Comparison of ENCODE assay signal across 13 cellular contexts in the genomic region with DNA sequence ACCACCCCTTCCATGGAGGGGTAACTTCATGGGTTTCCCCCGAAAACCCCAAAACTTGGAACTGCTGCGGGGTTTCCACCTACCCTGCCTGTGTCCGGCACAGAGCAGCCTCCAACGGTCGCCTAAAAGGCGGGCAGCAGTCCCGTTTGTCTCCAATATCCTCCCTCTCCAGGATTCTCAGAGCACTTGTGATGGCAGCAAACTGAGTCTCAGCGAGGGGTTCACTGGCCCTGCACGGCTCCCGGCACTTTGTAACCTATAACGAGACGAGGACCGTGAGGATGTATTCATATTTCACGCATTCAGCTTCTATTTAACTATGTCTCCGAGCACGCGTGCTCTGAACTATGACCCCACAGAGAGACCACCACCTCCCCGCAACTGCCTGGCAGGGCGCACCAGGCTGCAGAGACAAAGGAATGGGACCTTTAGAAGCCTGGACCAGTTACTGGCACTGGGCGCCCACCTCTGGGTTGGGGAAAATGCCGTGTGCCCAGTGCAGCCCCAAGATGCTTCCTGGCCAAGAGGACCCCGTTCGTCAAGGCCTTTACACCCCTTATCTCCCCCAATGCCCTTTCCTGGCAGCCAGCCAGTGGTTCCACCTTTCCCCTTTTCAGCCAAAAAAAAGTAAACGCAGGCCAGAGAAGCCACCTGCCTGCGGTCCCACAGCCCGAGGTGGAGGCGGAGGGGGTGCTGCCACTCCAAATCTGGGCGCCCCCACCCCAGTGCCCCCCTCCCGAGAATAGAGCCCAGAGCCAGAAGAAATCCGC.
A peak's percentile ranks its signal among the peaks of the same experiment; 100 is the strongest.
DNase-seq lines count a peak whose midpoint lies in the region; ATAC-seq and TF ChIP-seq lines count a peak whose summit lies in the region.
"Had no signal": no experiment of that assay in that cellular context is flagged by ENCODE, and none has a peak within 500 bp of the region (broad histone marks: within the 10 kb centered on the region; RNA-seq: fewer than 3 reads in every experiment).

No MANE protein-coding gene starts in this region.

- H2BK5ac ChIP-seq in neuronal stem cell (ENCODE audit: low read length) = no peak overlapping the region

- no peak overlapping the region for H3K4me3 ChIP-seq in esophagus muscularis mucosa
- H3K4me3 ChIP-seq in neuronal stem cell (ENCODE audit: low read length in 2 of 2) = no peak overlapping the region
- H3K4me3 ChIP-seq in esophagus squamous epithelium = no peak overlapping the region

- no peak overlapping the region for H2BK12ac ChIP-seq in neuronal stem cell (ENCODE audit: low read length)

- TF ChIP-seq POLR2A in esophagus muscularis mucosa (IDR thresholded peaks at IDR 0.05; ENCODE audit: low read depth) (no peak), esophagus squamous epithelium (IDR thresholded peaks at IDR 0.05) (no peak)

- H3K27me3 Mint-ChIP-seq in natural killer cell (ENCODE audit: low read depth in 2 of 2) = peaks cover 43% of the 10 kb centered on the region in 2 donors
- H3K27me3 Mint-ChIP-seq in natural killer cell treated with Interleukin-12 subunit alpha and Interleukin-12 subunit beta and Interleukin-15 and Interleukin-18, amount 100 ng/mL, for 72 hours = peaks cover 35 to 43% of the 10 kb centered on the region in 2 donors

- H3K4me3 Mint-ChIP-seq in natural killer cell = no peak overlapping the region
- H3K4me3 Mint-ChIP-seq in natural killer cell treated with Interleukin-12 subunit alpha and Interleukin-12 subunit beta and Interleukin-15 and Interleukin-18, amount 100 ng/mL, for 72 hours = no peak overlapping the region
- H3K4me3 Mint-ChIP-seq: activated naive CD4-positive, alpha-beta T cell treated with anti-CD3 and anti-CD28 coated beads for 36 hours had no signal

- H3K36me3 ChIP-seq in esophagus muscularis mucosa = no peaks in the 10 kb centered on the region
- no peaks in the 10 kb centered on the region for H3K36me3 ChIP-seq in neuronal stem cell (replicated peaks in 1 of 2; ENCODE audit: control insufficient read depth in 2 of 2, insufficient read depth in 2 of 2, low read length in 2 of 2)
- H3K36me3 ChIP-seq in esophagus squamous epithelium = no peaks in the 10 kb centered on the region

- H3K9ac ChIP-seq in neuronal stem cell (ENCODE audit: low read depth, low read length, poor library complexity) = no peak overlapping the region

- no peak overlapping the region for H2BK120ac ChIP-seq in neuronal stem cell (ENCODE audit: low read depth, low read length)

- no peaks in the 10 kb centered on the region for H3K79me1 ChIP-seq in neuronal stem cell (ENCODE audit: low read depth, low read length)

- H4K8ac ChIP-seq in neuronal stem cell (ENCODE audit: low read depth, low read length) = no peak overlapping the region

- no peak overlapping the region for H2AFZ ChIP-seq in neuronal stem cell (ENCODE audit: low read length)

- DNase-seq in natural killer cell (peak; percentile 11), esophagus muscularis mucosa (ENCODE audit: extremely low spot score) (peak; percentile 62), neuronal stem cell (ENCODE audit: low spot score) (no peak), esophagus squamous epithelium (lab: John Stamatoyannopoulos, UW) (no peak), NCI-H1048 (lab: John Stamatoyannopoulos, UW) (no peak)
- no peak for DNase-seq in natural killer cell treated with Interleukin-12 subunit alpha and Interleukin-12 subunit beta and Interleukin-15 and Interleukin-18, amount 100 ng/mL, for 72 hours (ENCODE audit: low spot score)
- DNase-seq: activated naive CD4-positive, alpha-beta T cell treated with anti-CD3 and anti-CD28 coated beads for 36 hours; HCEC 1CT; NCI-H2081; NCI-H748 treated with DMSO at 0.1 percent for 48 hours; Right ventricle myocardium superior had no signal

- H3K18ac ChIP-seq in neuronal stem cell (ENCODE audit: low read length) = peak overlapping the region; percentile 48

- H3K9me3 ChIP-seq in esophagus muscularis mucosa (no peaks in the 10 kb centered on the region), neuronal stem cell (replicated peaks in 1 of 2; ENCODE audit: control insufficient read depth in 2 of 2, insufficient read depth in 1 of 2, low read depth in 1 of 2, low read length in 2 of 2) (no peaks in the 10 kb centered on the region), esophagus squamous epithelium (no peaks in the 10 kb centered on the region)

- no peak for TF ChIP-seq EP300 in esophagus muscularis mucosa (IDR thresholded peaks at IDR 0.05)

- no peak overlapping the region for H4K91ac ChIP-seq in neuronal stem cell (ENCODE audit: low read depth, low read length, poor library complexity)

- H3K27ac Mint-ChIP-seq in natural killer cell = no peak overlapping the region
- H3K27ac Mint-ChIP-seq in natural killer cell treated with Interleukin-12 subunit alpha and Interleukin-12 subunit beta and Interleukin-15 and Interleukin-18, amount 100 ng/mL, for 72 hours = no peak overlapping the region
- H3K27ac Mint-ChIP-seq: activated naive CD4-positive, alpha-beta T cell treated with anti-CD3 and anti-CD28 coated beads for 36 hours had no signal

- H3K27ac ChIP-seq in esophagus muscularis mucosa (replicated peaks in 1 of 4) (no peak overlapping the region), neuronal stem cell (replicated peaks; ENCODE audit: low read length) (no peak overlapping the region), esophagus squamous epithelium (no peak overlapping the region)

- no peak for TF ChIP-seq CTCF in natural killer cell (IDR thresholded peaks at IDR 0.05)
- TF ChIP-seq CTCF in esophagus muscularis mucosa (IDR thresholded peaks at IDR 0.05) = no peak
- TF ChIP-seq CTCF in esophagus squamous epithelium (IDR thresholded peaks at IDR 0.05) = no peak

- no peak overlapping the region for H3K23ac ChIP-seq in neuronal stem cell (ENCODE audit: low read depth, low read length, poor library complexity)

- no peak overlapping the region for H3K4ac ChIP-seq in neuronal stem cell (ENCODE audit: low read length)

- no peaks in the 10 kb centered on the region for H3K9me3 Mint-ChIP-seq in natural killer cell
- no peaks in the 10 kb centered on the region for H3K9me3 Mint-ChIP-seq in natural killer cell treated with Interleukin-12 subunit alpha and Interleukin-12 subunit beta and Interleukin-15 and Interleukin-18, amount 100 ng/mL, for 72 hours
- H3K9me3 Mint-ChIP-seq: activated naive CD4-positive, alpha-beta T cell treated with anti-CD3 and anti-CD28 coated beads for 36 hours had no signal

- H3K4me1 Mint-ChIP-seq in natural killer cell = peaks cover 7 to 30% of the 10 kb centered on the region in 2 donors
- peaks cover 0 to 12% of the 10 kb centered on the region in 2 donors for H3K4me1 Mint-ChIP-seq in natural killer cell treated with Interleukin-12 subunit alpha and Interleukin-12 subunit beta and Interleukin-15 and Interleukin-18, amount 100 ng/mL, for 72 hours (ENCODE audit: low read depth in 2 of 2)

- intact Hi-C loops in natural killer cell (cut with micrococcal nuclease) = no loop called here
- intact Hi-C loops in esophagus muscularis mucosa (cut with DNase I) = no loop called here
- intact Hi-C loops in esophagus squamous epithelium (cut with DNase I) = no loop called here

- 81% methylated on average over 19 of the region's 30 CpGs for WGBS in esophagus muscularis mucosa
- no CpG with 5 or more reads among the region's 30 CpGs for WGBS in neuronal stem cell (ENCODE audit: extremely low coverage in 2 of 2, insufficient read length in 2 of 2, insufficient replicate concordance in 1 of 2), 2 donors
- 66% methylated on average over 24 of the region's 30 CpGs; no CpG with 5 or more reads in 1 of the 2 donors for WGBS in esophagus squamous epithelium, 2 donors

- H3K4me2 ChIP-seq in neuronal stem cell (ENCODE audit: insufficient read depth, low read length, poor library complexity, severe bottlenecking) = no peak overlapping the region

- H3K14ac ChIP-seq in neuronal stem cell (ENCODE audit: low read length) = peak overlapping the region; percentile 4

- H3K4me1 ChIP-seq in esophagus muscularis mucosa (peaks cover 3 to 15% (median 10%) of the 10 kb centered on the region in 4 donors), neuronal stem cell (ENCODE audit: control insufficient read depth in 2 of 2, insufficient read depth in 1 of 2, low read depth in 1 of 2, low read length in 2 of 2) (peaks cover 13 to 24% of the 10 kb centered on the region in 2 donors), esophagus squamous epithelium (peaks cover 0 to 22% (median 9%) of the 10 kb centered on the region in 3 donors)

- ATAC-seq in natural killer cell (no peak), HG03520 (IDR thresholded peaks at IDR 0.05; ENCODE audit: unreplicated experiment) (no peak), HG02763 (IDR thresholded peaks at IDR 0.05; ENCODE audit: unreplicated experiment) (no peak)
- ATAC-seq in natural killer cell treated with Interleukin-12 subunit alpha and Interleukin-12 subunit beta and Interleukin-15 and Interleukin-18, amount 100 ng/mL, for 72 hours = no peak

- H3K27me3 ChIP-seq in esophagus muscularis mucosa (peaks cover 0 to 71% (median 17%) of the 10 kb centered on the region in 4 donors), neuronal stem cell (ENCODE audit: control insufficient read depth in 3 of 3, insufficient read depth in 3 of 3, low read depth in 1 of 3, low read length in 3 of 3) (peaks cover 0 to 35% (median 31%) of the 10 kb centered on the region in 3 experiments), esophagus squamous epithelium (peaks cover 8 to 55% (median 15%) of the 10 kb centered on the region in 4 donors)

- H2AK5ac ChIP-seq in neuronal stem cell (ENCODE audit: low read depth, low read length) = peak overlapping the region; percentile 92

- no peak overlapping the region for H2BK15ac ChIP-seq in neuronal stem cell (ENCODE audit: low read length)

- no peaks in the 10 kb centered on the region for H3K36me3 Mint-ChIP-seq in natural killer cell
- no peaks in the 10 kb centered on the region for H3K36me3 Mint-ChIP-seq in natural killer cell treated with Interleukin-12 subunit alpha and Interleukin-12 subunit beta and Interleukin-15 and Interleukin-18, amount 100 ng/mL, for 72 hours

Comparison
In these comparisons a context has a peak if more than half of its experiments do, and no peak if none do; other contexts are left out.
1. DNase-seq: peak in natural killer cell (single experiment) and esophagus muscularis mucosa (single experiment); none in natural killer cell treated with Interleukin-12 subunit alpha and Interleukin-12 subunit beta and Interleukin-15 and Interleukin-18, amount 100 ng/mL, for 72 hours (single experiment), neuronal stem cell (single experiment), esophagus squamous epithelium (single experiment) and NCI-H1048 (single experiment).